27 cellular contexts compared by ENCODE assay signal in genomic region chr13:105928901-105929300, GRCh38.
"Had no signal": no experiment of that assay in that cellular context is flagged by ENCODE, and none has a peak within 500 bp of the region (broad histone marks: within the 10 kb centered on the region; RNA-seq: fewer than 3 reads in every experiment).

No MANE protein-coding gene starts in this region.

- H3K4me3 ChIP-seq: left ventricle myocardium inferior, lung, mucosa of descending colon, pancreas, prostate gland, spleen, suprapubic skin, thoracic aorta, tibial artery, upper lobe of right lung had no signal

- H3K27ac ChIP-seq: left ventricle myocardium inferior, pancreas, prostate gland, spleen, suprapubic skin, thoracic aorta, tibial artery, upper lobe of right lung had no signal

- H3K9me3 Mint-ChIP-seq: nephron progenitor cell; stimulated activated naive CD8-positive, alpha-beta T cell treated with anti-CD3 and anti-CD28 coated beads, Interleukin-15, Interleukin-2, amounts not matched to agents 100 ng/mL and 50 ng/mL, for 24 hours had no signal

- H3K27ac Mint-ChIP-seq: immature natural killer cell; naive B cell; natural killer cell; nephron progenitor cell; stimulated activated effector memory CD8-positive, alpha-beta T cell treated with anti-CD3 and anti-CD28 coated beads, Interleukin-12 subunit alpha, Interleukin-12 subunit beta, amount 100 ng/mL, for 72 hours; stimulated activated naive CD8-positive, alpha-beta T cell treated with anti-CD3 and anti-CD28 coated beads, Interleukin-15, Interleukin-2, amounts not matched to agents 100 ng/mL and 50 ng/mL, for 24 hours had no signal

- H3K4me1 ChIP-seq: left ventricle myocardium inferior, pancreas, prostate gland, spleen, suprapubic skin, tibial artery, upper lobe of right lung had no signal

- H3K36me3 ChIP-seq: left ventricle myocardium inferior, pancreas, prostate gland, spleen, suprapubic skin, thoracic aorta, tibial artery, upper lobe of right lung had no signal

- H3K9me3 ChIP-seq: left ventricle myocardium inferior, mucosa of descending colon, pancreas, prostate gland, spleen, suprapubic skin, thoracic aorta, tibial artery, upper lobe of right lung had no signal

- H3K27me3 Mint-ChIP-seq: naive B cell had no signal

- H3K4me1 Mint-ChIP-seq: immature natural killer cell; naive B cell; natural killer cell; nephron progenitor cell; stimulated activated effector memory CD8-positive, alpha-beta T cell treated with anti-CD3 and anti-CD28 coated beads, Interleukin-12 subunit alpha, Interleukin-12 subunit beta, amount 100 ng/mL, for 72 hours had no signal

- DNase-seq: hypothalamus; immature natural killer cell; left ventricle myocardium inferior; midbrain; mucosa of descending colon; naive B cell; natural killer cell; nephron progenitor cell; nucleus accumbens; posterior cingulate gyrus; retina; right cardiac atrium; small intestine; spleen; stimulated activated CD4-positive, alpha-beta T cell treated with anti-CD3 and anti-CD28 coated beads, Interleukin-4, amount 100 ng/mL, for 24 hours; stimulated activated naive CD4-positive, alpha-beta T cell; tibial artery; upper lobe of right lung had no signal

- H3K36me3 Mint-ChIP-seq: immature natural killer cell; naive B cell; natural killer cell; stimulated activated effector memory CD8-positive, alpha-beta T cell treated with anti-CD3 and anti-CD28 coated beads, Interleukin-12 subunit alpha, Interleukin-12 subunit beta, amount 100 ng/mL, for 72 hours had no signal

- H3K27me3 ChIP-seq: pancreas, spleen, suprapubic skin, tibial artery, upper lobe of right lung had no signal

- H3K4me3 Mint-ChIP-seq: immature natural killer cell; naive B cell; natural killer cell; nephron progenitor cell; stimulated activated effector memory CD8-positive, alpha-beta T cell treated with anti-CD3 and anti-CD28 coated beads, Interleukin-12 subunit alpha, Interleukin-12 subunit beta, amount 100 ng/mL, for 72 hours; stimulated activated naive CD8-positive, alpha-beta T cell treated with anti-CD3 and anti-CD28 coated beads, Interleukin-15, Interleukin-2, amounts not matched to agents 100 ng/mL and 50 ng/mL, for 24 hours had no signal

- FAIRE-seq: islet of Langerhans, pancreas, small intestine, urothelium cell line had no signal
